Comparison of ENCODE assay signal across 38 cellular contexts in the genomic region with DNA sequence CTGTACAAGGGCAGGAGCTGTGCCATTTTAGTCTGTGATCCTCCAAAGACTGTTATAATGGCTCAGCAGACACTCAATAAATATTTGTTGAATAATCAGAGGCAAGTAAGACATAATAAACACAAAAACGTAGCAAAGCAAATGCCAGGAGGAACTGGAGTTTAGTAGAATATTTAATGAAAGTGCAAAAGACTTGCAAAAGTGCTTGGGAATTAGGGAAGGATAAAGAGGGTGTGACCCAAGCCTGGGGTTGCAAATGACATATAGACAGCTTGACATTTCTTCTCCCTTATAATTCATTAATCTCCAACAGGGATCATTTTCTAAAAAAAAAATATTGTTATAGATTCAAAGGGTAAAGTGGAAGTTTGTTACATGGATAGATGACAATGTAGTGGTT.
"Had no signal": no experiment of that assay in that cellular context is flagged by ENCODE, and none has a peak within 500 bp of the region (broad histone marks: within the 10 kb centered on the region; RNA-seq: fewer than 3 reads in every experiment).

No MANE protein-coding gene starts in this region.

- H3K27me3 Mint-ChIP-seq: activated naive CD4-positive, alpha-beta T cell treated with anti-CD3 and anti-CD28 coated beads, Interleukin-2, amount 10 ng/mL, durations not matched to agents 7 days and 5 days; activated naive CD4-positive, alpha-beta T cell treated with anti-CD3 and anti-CD28 coated beads, Interleukin-2, amount 50 U/mL, for 24 hours; activated naive CD8-positive, alpha-beta T cell; activated naive CD8-positive, alpha-beta T cell treated with anti-CD3 and anti-CD28 coated beads for 36 hours; activated naive CD8-positive, alpha-beta T cell treated with anti-CD3 and anti-CD28 coated beads, Interleukin-2, amount 10 ng/mL, durations not matched to agents 7 days and 5 days; activated naive CD8-positive, alpha-beta T cell treated with anti-CD3 and anti-CD28 coated beads, Interleukin-2, amount 50 U/mL, for 24 hours; activated T-cell treated with anti-CD3 and anti-CD28 coated beads, Interleukin-2, amount 50 U/mL, for 24 hours; activated T-helper 17 cell treated with anti-CD3 and anti-CD28 coated beads, Interleukin-2, amount 50 U/mL, for 72 hours; brain; central memory CD8-positive, alpha-beta T cell had no signal

- H3K9me3 ChIP-seq: adrenal gland, body of pancreas, breast epithelium had no signal

- H3K4me3 Mint-ChIP-seq: activated naive CD4-positive, alpha-beta T cell treated with anti-CD3 and anti-CD28 coated beads for 36 hours; activated naive CD4-positive, alpha-beta T cell treated with anti-CD3 and anti-CD28 coated beads, Interleukin-2, amount 10 ng/mL, durations not matched to agents 7 days and 5 days; activated naive CD4-positive, alpha-beta T cell treated with anti-CD3 and anti-CD28 coated beads, Interleukin-2, amount 50 U/mL, for 24 hours; activated naive CD8-positive, alpha-beta T cell; activated naive CD8-positive, alpha-beta T cell treated with anti-CD3 and anti-CD28 coated beads for 36 hours; activated naive CD8-positive, alpha-beta T cell treated with anti-CD3 and anti-CD28 coated beads, Interleukin-2, amount 10 ng/mL, durations not matched to agents 7 days and 5 days; activated naive CD8-positive, alpha-beta T cell treated with anti-CD3 and anti-CD28 coated beads, Interleukin-2, amount 50 U/mL, for 24 hours; activated T-cell treated with anti-CD3 and anti-CD28 coated beads, Interleukin-2, amount 50 U/mL, for 24 hours; activated T-cell treated with anti-CD3 and anti-CD28 coated beads, Interleukin-2, amount 50 U/mL, for 4 hours; activated T-cell treated with anti-CD3 and anti-CD28 coated beads, Interleukin-2, amount 50 U/mL, for 72 hours; activated T-helper 1 cell treated with anti-CD3 and anti-CD28 coated beads, Interleukin-12 subunit alpha, Interleukin-12 subunit beta, Interleukin-2, Interleukin-4 antibody, amounts not matched to agents 30 ng/mL and 10 ng/mL and 1 ng/mL, durations not matched to agents 14 hours and 24 hours and 36 hours; activated T-helper 17 cell treated with anti-CD3 and anti-CD28 coated beads, Interleukin-2, amount 50 U/mL, for 72 hours; brain; central memory CD8-positive, alpha-beta T cell had no signal

- H3K27ac Mint-ChIP-seq: activated naive CD4-positive, alpha-beta T cell treated with anti-CD3 and anti-CD28 coated beads for 36 hours; activated naive CD4-positive, alpha-beta T cell treated with anti-CD3 and anti-CD28 coated beads, Interleukin-2, amount 10 ng/mL, durations not matched to agents 7 days and 5 days; activated naive CD4-positive, alpha-beta T cell treated with anti-CD3 and anti-CD28 coated beads, Interleukin-2, amount 50 U/mL, for 24 hours; activated naive CD4-positive, alpha-beta T cell treated with anti-CD3 and anti-CD28 coated beads, Interleukin-2, amount 50 U/mL, for 72 hours; activated naive CD8-positive, alpha-beta T cell; activated naive CD8-positive, alpha-beta T cell treated with anti-CD3 and anti-CD28 coated beads for 36 hours; activated naive CD8-positive, alpha-beta T cell treated with anti-CD3 and anti-CD28 coated beads, Interleukin-2, amount 10 ng/mL, durations not matched to agents 7 days and 5 days; activated naive CD8-positive, alpha-beta T cell treated with anti-CD3 and anti-CD28 coated beads, Interleukin-2, amount 50 U/mL, for 24 hours; activated T-cell treated with anti-CD3 and anti-CD28 coated beads, Interleukin-2, amount 50 U/mL, for 24 hours; activated T-cell treated with anti-CD3 and anti-CD28 coated beads, Interleukin-2, amount 50 U/mL, for 72 hours; activated T-helper 1 cell treated with anti-CD3 and anti-CD28 coated beads, Interleukin-12 subunit alpha, Interleukin-12 subunit beta, Interleukin-2, Interleukin-4 antibody, amounts not matched to agents 30 ng/mL and 10 ng/mL and 1 ng/mL, durations not matched to agents 14 hours and 24 hours and 36 hours; activated T-helper 17 cell treated with anti-CD3 and anti-CD28 coated beads, Interleukin-2, amount 50 U/mL, for 72 hours; activated T-helper 2 cell treated with anti-CD3 and anti-CD28 coated beads, Interferon-gamma antibody, Interleukin-2, Interleukin-4, amounts not matched to agents 10 μg/mL and 5 μg/mL and 100 μg/mL, durations not matched to agents 14 hours and 24 hours and 36 hours; brain had no signal

- DNase-seq: activated effector memory CD4-positive, alpha-beta T cell treated with anti-CD3 and anti-CD28 coated beads, Interleukin-2, amount 50 U/mL, for 16 hours; activated effector memory CD4-positive, alpha-beta T cell treated with Interleukin-2 at 50 U/mL for 16 hours; activated gamma-delta T cell; activated gamma-delta T cell treated with Interleukin-2 at 50 U/mL for 16 hours; activated naive CD4-positive, alpha-beta T cell; activated naive CD4-positive, alpha-beta T cell treated with anti-CD3 and anti-CD28 coated beads for 36 hours; activated naive CD4-positive, alpha-beta T cell treated with anti-CD3 and anti-CD28 coated beads, Interleukin-2, amount 10 ng/mL, durations not matched to agents 7 days and 5 days; activated naive CD4-positive, alpha-beta T cell treated with anti-CD3 and anti-CD28 coated beads, Interleukin-2, amount 50 U/mL, for 16 hours; activated naive CD4-positive, alpha-beta T cell treated with Interleukin-2 at 50 U/mL for 16 hours; activated naive CD8-positive, alpha-beta T cell treated with anti-CD3 and anti-CD28 coated beads for 36 hours; activated naive CD8-positive, alpha-beta T cell treated with anti-CD3 and anti-CD28 coated beads, Interleukin-2, amount 10 ng/mL, durations not matched to agents 7 days and 5 days; activated naive CD8-positive, alpha-beta T cell treated with anti-CD3 and anti-CD28 coated beads, Interleukin-2, amount 50 U/mL, for 24 hours; activated T-cell treated with anti-CD3 and anti-CD28 coated beads for 4 hours; activated T-cell treated with anti-CD3 and anti-CD28 coated beads, Interleukin-2, amount 50 U/mL, for 1 hour; activated T-cell treated with anti-CD3 and anti-CD28 coated beads, Interleukin-2, amount 50 U/mL, for 24 hours; activated T-cell treated with anti-CD3 and anti-CD28 coated beads, Interleukin-2, amount 50 U/mL, for 4 hours; activated T-cell treated with anti-CD3 and anti-CD28 coated beads, Interleukin-2, amount 50 U/mL, for 48 hours; activated T-cell treated with anti-CD3 and anti-CD28 coated beads, Interleukin-2, amount 50 U/mL, for 72 hours; adrenal gland; amniotic stem cell; amygdala; anterior cingulate cortex; aorta; body of pancreas; brain microvascular endothelial cell; caudate nucleus; central memory CD4-positive, alpha-beta T cell; cerebellar nuclear complex had no signal

- H3K27me3 ChIP-seq: adrenal gland, body of pancreas, brain microvascular endothelial cell, breast epithelium, cardiac muscle cell had no signal

- H3K27ac ChIP-seq: adrenal gland, body of pancreas, brain microvascular endothelial cell, breast epithelium, cardiac muscle cell had no signal

- H3K4me1 ChIP-seq: adrenal gland, body of pancreas had no signal

- H3K4me3 ChIP-seq: adrenal gland, body of pancreas, breast epithelium, cardiac muscle cell had no signal

- H3K36me3 ChIP-seq: adrenal gland, brain microvascular endothelial cell, breast epithelium, cardiac muscle cell had no signal

- H3K4me1 Mint-ChIP-seq: activated naive CD4-positive, alpha-beta T cell treated with anti-CD3 and anti-CD28 coated beads, Interleukin-2, amount 10 ng/mL, durations not matched to agents 7 days and 5 days; activated naive CD4-positive, alpha-beta T cell treated with anti-CD3 and anti-CD28 coated beads, Interleukin-2, amount 50 U/mL, for 24 hours; activated naive CD8-positive, alpha-beta T cell treated with anti-CD3 and anti-CD28 coated beads for 36 hours; activated naive CD8-positive, alpha-beta T cell treated with anti-CD3 and anti-CD28 coated beads, Interleukin-2, amount 10 ng/mL, durations not matched to agents 7 days and 5 days; activated naive CD8-positive, alpha-beta T cell treated with anti-CD3 and anti-CD28 coated beads, Interleukin-2, amount 50 U/mL, for 24 hours; activated T-helper 17 cell treated with anti-CD3 and anti-CD28 coated beads, Interleukin-2, amount 50 U/mL, for 72 hours; brain; central memory CD8-positive, alpha-beta T cell had no signal

- H3K9me3 Mint-ChIP-seq: activated naive CD8-positive, alpha-beta T cell treated with anti-CD3 and anti-CD28 coated beads for 36 hours; activated naive CD8-positive, alpha-beta T cell treated with anti-CD3 and anti-CD28 coated beads, Interleukin-2, amount 10 ng/mL, durations not matched to agents 7 days and 5 days; activated T-helper 1 cell treated with anti-CD3 and anti-CD28 coated beads, Interleukin-12 subunit alpha, Interleukin-12 subunit beta, Interleukin-2, Interleukin-4 antibody, amounts not matched to agents 30 ng/mL and 10 ng/mL and 1 ng/mL, durations not matched to agents 14 hours and 24 hours and 36 hours; brain had no signal

- H3K36me3 Mint-ChIP-seq: activated naive CD4-positive, alpha-beta T cell treated with anti-CD3 and anti-CD28 coated beads, Interleukin-2, amount 10 ng/mL, durations not matched to agents 7 days and 5 days; activated naive CD4-positive, alpha-beta T cell treated with anti-CD3 and anti-CD28 coated beads, Interleukin-2, amount 50 U/mL, for 24 hours; activated naive CD4-positive, alpha-beta T cell treated with anti-CD3 and anti-CD28 coated beads, Interleukin-2, amount 50 U/mL, for 72 hours; activated naive CD8-positive, alpha-beta T cell; activated naive CD8-positive, alpha-beta T cell treated with anti-CD3 and anti-CD28 coated beads for 36 hours; activated naive CD8-positive, alpha-beta T cell treated with anti-CD3 and anti-CD28 coated beads, Interleukin-2, amount 10 ng/mL, durations not matched to agents 7 days and 5 days; brain had no signal

- ATAC-seq: activated naive CD4-positive, alpha-beta T cell treated with anti-CD3 and anti-CD28 coated beads, Interleukin-2, amount 50 U/mL, for 72 hours; activated naive CD8-positive, alpha-beta T cell treated with anti-CD3 and anti-CD28 coated beads, Interleukin-2, amount 50 U/mL, for 24 hours; activated T-cell treated with anti-CD3 and anti-CD28 coated beads, Interleukin-2, amount 50 U/mL, for 4 hours; activated T-cell treated with anti-CD3 and anti-CD28 coated beads, Interleukin-2, amount 50 U/mL, for 72 hours; activated T-helper 17 cell treated with anti-CD3 and anti-CD28 coated beads, Interleukin-2, amount 50 U/mL, for 72 hours; body of pancreas had no signal
